ENCODE assay signal across 29 cellular contexts in the genomic region with DNA sequence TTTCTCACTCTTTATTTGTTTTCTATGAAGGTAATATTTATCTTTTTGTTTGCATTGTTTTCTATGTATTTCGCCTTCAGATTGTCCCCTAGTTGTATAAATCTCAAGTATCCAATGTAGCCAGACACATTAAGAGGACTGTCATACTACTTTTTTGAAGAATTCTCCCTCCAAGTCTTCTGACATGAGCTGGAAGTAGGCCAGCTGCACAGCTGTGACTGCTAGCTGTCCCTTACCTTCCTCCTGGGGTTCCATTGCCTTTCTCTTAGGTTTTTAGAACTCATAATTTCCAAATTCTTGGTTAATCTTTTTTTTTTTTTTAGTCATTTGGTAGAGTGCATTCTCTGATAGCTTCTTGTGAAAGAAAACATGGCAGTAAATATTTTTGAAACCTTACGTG.
"Had no signal": no experiment of that assay in that cellular context is flagged by ENCODE, and none has a peak within 500 bp of the region (broad histone marks: within the 10 kb centered on the region; RNA-seq: fewer than 3 reads in every experiment).

No MANE protein-coding gene starts in this region.

- ATAC-seq: effector memory CD8-positive, alpha-beta T cell; esophagus mucosa; gastrocnemius medialis; left colon; left lobe of liver; lower lobe of right lung; mucosa of descending colon had no signal

- H3K4me3 ChIP-seq: colonic mucosa, esophagus squamous epithelium, gastrocnemius medialis, hepatocyte, left ventricle myocardium inferior, lower lobe of right lung, mucosa of descending colon had no signal

- H3K4me1 ChIP-seq: colonic mucosa, esophagus squamous epithelium, lower lobe of right lung had no signal

- H3K27ac ChIP-seq: colonic mucosa, epithelial cell of prostate, esophagus squamous epithelium, gastrocnemius medialis, hepatocyte, left ventricle myocardium inferior, lower lobe of right lung had no signal

- H3K36me3 ChIP-seq: colonic mucosa had no signal

- H3K4me1 Mint-ChIP-seq: endodermal cell, immature natural killer cell, naive B cell had no signal

- H3K27me3 Mint-ChIP-seq: dendritic cell treated with granulocyte-macrophage colony-stimulating factor and Interleukin-4, amounts not matched to agents 40 ng/mL and 50 ng/mL, for 4 days; effector memory CD8-positive, alpha-beta T cell; naive B cell had no signal

- DNase-seq: colonic mucosa; cortex of kidney; effector CD8-positive, alpha-beta T cell; effector memory CD8-positive, alpha-beta T cell; endodermal cell; erythroblast; esophagus squamous epithelium; foreskin fibroblast; foreskin melanocyte; gastrocnemius medialis; glutamatergic neuron; head of caudate nucleus; hypothalamus; immature natural killer cell; islet precursor cell; kidney; kidney glomerular epithelial cell; left colon; left ventricle myocardium inferior; lower lobe of right lung; mesenchymal stem cell; mucosa of descending colon; naive B cell had no signal

- H3K9me3 ChIP-seq: colonic mucosa, esophagus squamous epithelium, gastrocnemius medialis, left ventricle myocardium inferior, lower lobe of right lung, mucosa of descending colon had no signal

- H3K27ac Mint-ChIP-seq: dendritic cell treated with granulocyte-macrophage colony-stimulating factor and Interleukin-4, amounts not matched to agents 40 ng/mL and 50 ng/mL, for 4 days; effector memory CD8-positive, alpha-beta T cell; endodermal cell; immature natural killer cell; mesothelial cell of epicardium had no signal

- H3K9me3 Mint-ChIP-seq: dendritic cell treated with granulocyte-macrophage colony-stimulating factor and Interleukin-4, amounts not matched to agents 40 ng/mL and 50 ng/mL, for 4 days; effector memory CD8-positive, alpha-beta T cell; endodermal cell; immature natural killer cell; mesothelial cell of epicardium; naive B cell had no signal

- H3K27me3 ChIP-seq: colonic mucosa, esophagus squamous epithelium, gastrocnemius medialis, hepatocyte had no signal

- H3K4me3 Mint-ChIP-seq: dendritic cell treated with granulocyte-macrophage colony-stimulating factor and Interleukin-4, amounts not matched to agents 40 ng/mL and 50 ng/mL, for 4 days; effector memory CD8-positive, alpha-beta T cell; endodermal cell; immature natural killer cell; mesothelial cell of epicardium; naive B cell had no signal
